ENCODE assay signal across 1 cellular context in genomic region chr5:139543423-139543991, GRCh38.
TF ChIP-seq lines count a peak whose summit lies in the region.

No MANE protein-coding gene starts in this region.

TF ChIP-seq in GM12878, 131 proteins besides CTCF, POLR2A, EP300 and RAD21 (continued from another document and continues in another):
- TF ChIP-seq ELK1 (IDR thresholded peaks at IDR 0.05; ENCODE audit: low read depth, low read length) (no peak), BCL3 (IDR thresholded peaks at IDR 0.05; ENCODE audit: borderline replicate concordance, insufficient read depth, low read depth, low read length, poor library complexity, severe bottlenecking) (no peak), PAX8 (IDR thresholded peaks at IDR 0.05) (no peak), JUNB (IDR thresholded peaks at IDR 0.05) (no peak), IRF5 (IDR thresholded peaks at IDR 0.05; ENCODE audit: borderline replicate concordance) (no peak), CHD4 (IDR thresholded peaks at IDR 0.05) (no peak), TCF7 (IDR thresholded peaks at IDR 0.05; ENCODE audit: borderline replicate concordance) (no peak), ZNF24 (IDR thresholded peaks at IDR 0.05) (no peak), NFYA (IDR thresholded peaks at IDR 0.05; ENCODE audit: borderline replicate concordance, low read depth, low read length) (no peak), SIN3A (IDR thresholded peaks at IDR 0.05; ENCODE audit: low read depth, low read length) (no peak), SMARCA5 (IDR thresholded peaks at IDR 0.05) (no peak), SREBF1 (IDR thresholded peaks at IDR 0.05; ENCODE audit: low read length) (no peak), TCF3 (IDR thresholded peaks at IDR 0.05; ENCODE audit: borderline replicate concordance, insufficient read depth, low read depth, low read length) (no peak), POLR2AphosphoS2 (IDR thresholded peaks at IDR 0.05; ENCODE audit: low read depth, low read length) (peak; percentile 69; the same call in 1 of the 2 replicates), NRF1 (conservative IDR thresholded peaks at IDR 0.05; ENCODE audit: low read depth, low read length) (no peak), EZH2 (IDR thresholded peaks at IDR 0.05; ENCODE audit: borderline replicate concordance, control insufficient read depth, low read depth, low read length) (no peak), RAD51 (IDR thresholded peaks at IDR 0.05) (no peak), ZNF384 (IDR thresholded peaks at IDR 0.05; ENCODE audit: borderline replicate concordance, low read depth, low read length) (no peak), SIX5 (IDR thresholded peaks at IDR 0.05; ENCODE audit: low read depth, low read length, severe bottlenecking) (no peak), MLLT1 (IDR thresholded peaks at IDR 0.05) (no peak), BCLAF1 (IDR thresholded peaks at IDR 0.05) (no peak), SMAD5 (IDR thresholded peaks at IDR 0.05; ENCODE audit: low read depth) (no peak), HDGF (IDR thresholded peaks at IDR 0.05) (no peak), JUND (IDR thresholded peaks at IDR 0.05; ENCODE audit: low read depth, low read length) (no peak), ZBTB11 (CRISPR knock-in tag; IDR thresholded peaks at IDR 0.05) (no peak), ZBED1 (IDR thresholded peaks at IDR 0.05; ENCODE audit: borderline replicate concordance) (no peak), HCFC1 (IDR thresholded peaks at IDR 0.05; ENCODE audit: low read length) (no peak), CREB1 (IDR thresholded peaks at IDR 0.05; ENCODE audit: low read depth) (peak; percentile 70; the same call in 1 of the 2 replicates), IKZF1 (conservative IDR thresholded peaks at IDR 0.05) (peak; percentile 50), LARP7 (IDR thresholded peaks at IDR 0.05) (no peak), RUNX3 (IDR thresholded peaks at IDR 0.05; ENCODE audit: low read length) (no peak), ZNF622 (IDR thresholded peaks at IDR 0.05) (no peak), POU2F2 (IDR thresholded peaks at IDR 0.05; ENCODE audit: borderline replicate concordance, low read depth, low read length) (0 out of 3 replicates have a peak, but pooled peaks have one; percentile 7), CEBPZ (IDR thresholded peaks at IDR 0.05; ENCODE audit: low read depth, low read length) (no peak), E4F1 (IDR thresholded peaks at IDR 0.05; ENCODE audit: borderline replicate concordance, partially characterized antibody) (no peak), POLR2AphosphoS5 (IDR thresholded peaks at IDR 0.05; ENCODE audit: low read length) (no peak), HSF1 (IDR thresholded peaks at IDR 0.05; ENCODE audit: low read depth, low read length) (no peak), NKRF (conservative IDR thresholded peaks at IDR 0.05) (no peak), RB1 (IDR thresholded peaks at IDR 0.05; ENCODE audit: borderline replicate concordance) (no peak)
